16 cellular contexts compared by ENCODE assay signal in genomic region chr2:54740333-54740732, GRCh38. TPM values are rescaled to one million over a fixed set of nuclear protein-coding genes. Genes with fewer than 3 reads are reported as not detected.
DNase-seq lines count a peak whose midpoint lies in the region; TF ChIP-seq lines count a peak whose summit lies in the region.
"Had no signal": no experiment of that assay in that cellular context is flagged by ENCODE, and none has a peak within 500 bp of the region (broad histone marks: within the 10 kb centered on the region; RNA-seq: fewer than 3 reads in every experiment).

No MANE protein-coding gene starts in this region.

- no peak overlapping the region for H4K8ac ChIP-seq in neuronal stem cell (ENCODE audit: low read depth, low read length)

- H3K9me3 ChIP-seq in Karpas-422 (ENCODE audit: low read length), result no peaks in the 10 kb centered on the region
- no peaks in the 10 kb centered on the region for H3K9me3 ChIP-seq in fibroblast of lung (ENCODE audit: control insufficient read depth, insufficient read depth, low read depth, low read length)
- H3K9me3 ChIP-seq in adrenal gland (replicated peaks in 1 of 3), result no peaks in the 10 kb centered on the region
- H3K9me3 ChIP-seq in neuronal stem cell (replicated peaks in 1 of 2; ENCODE audit: control insufficient read depth in 2 of 2, insufficient read depth in 1 of 2, low read depth in 1 of 2, low read length in 2 of 2), result no peaks in the 10 kb centered on the region

- DNase-seq in Karpas-422 (no peak), RPMI7951 (ENCODE audit: low read depth) (peak; percentile 14), fibroblast of lung (ENCODE audit: low read depth in 2 of 2) (peak; percentile 35 to 51), adrenal gland (no peak), neuronal stem cell (ENCODE audit: low spot score) (no peak)
- no peak for DNase-seq in activated naive CD4-positive, alpha-beta T cell (lab: John Stamatoyannopoulos, UW)
- DNase-seq: C1 segment of cervical spinal cord; Calu3; CD4-positive, alpha-beta T cell; DMS 273 treated with DMSO at 0.1 percent for 48 hours; DMS79; EL; H7 had no signal

- H2BK12ac ChIP-seq in neuronal stem cell (ENCODE audit: low read length), result no peak overlapping the region

- TF ChIP-seq CTCF in fibroblast of lung (conservative IDR thresholded peaks at IDR 0.05 in 1 of 2, IDR thresholded peaks at IDR 0.05 in 1 of 2; ENCODE audit: low read depth in 1 of 2, low read length in 2 of 2) (no peak), nephron (IDR thresholded peaks at IDR 0.05; ENCODE audit: unreplicated experiment in 3 of 3) (no peak), adrenal gland (IDR thresholded peaks at IDR 0.05) (no peak)

- peak overlapping the region; percentile 4 to 31 (median 25) for H3K27ac Mint-ChIP-seq in nephron
- H3K27ac Mint-ChIP-seq: B cell; CD4-positive, alpha-beta T cell; GM23338 had no signal

- H3K18ac ChIP-seq in neuronal stem cell (ENCODE audit: low read length), result no peak overlapping the region

- no peak overlapping the region for H3K4ac ChIP-seq in neuronal stem cell (ENCODE audit: low read length)

- H2AK5ac ChIP-seq in neuronal stem cell (ENCODE audit: low read depth, low read length), result no peak overlapping the region

- H2BK5ac ChIP-seq in neuronal stem cell (ENCODE audit: low read length), result no peak overlapping the region

- no peaks in the 10 kb centered on the region for H4K20me1 ChIP-seq in Karpas-422 (ENCODE audit: insufficient read depth, low read depth, low read length)
- no peaks in the 10 kb centered on the region for H4K20me1 ChIP-seq in fibroblast of lung (ENCODE audit: control insufficient read depth, extremely low read depth, insufficient read depth, low read length)

- H3K14ac ChIP-seq in neuronal stem cell (ENCODE audit: low read length), result no peak overlapping the region

- no peak for TF ChIP-seq POLR2A in adrenal gland (IDR thresholded peaks at IDR 0.05)

- no peak overlapping the region for H3K9ac ChIP-seq in Karpas-422 (ENCODE audit: low read length)
- H3K9ac ChIP-seq in fibroblast of lung (ENCODE audit: insufficient read depth, low read length), result no peak overlapping the region
- H3K9ac ChIP-seq in neuronal stem cell (ENCODE audit: low read depth, low read length, poor library complexity), result no peak overlapping the region

- peaks cover 11% of the 10 kb centered on the region for H3K4me1 Mint-ChIP-seq in nephron

- peaks cover 98% of the 10 kb centered on the region for H3K79me2 ChIP-seq in Karpas-422 (ENCODE audit: low read length)
- H3K79me2 ChIP-seq in fibroblast of lung (ENCODE audit: control insufficient read depth, insufficient read depth, low read length), result no peaks in the 10 kb centered on the region

- peak overlapping the region; percentile 19 for H3K4me2 ChIP-seq in Karpas-422 (ENCODE audit: low read depth, low read length, poor library complexity, severe bottlenecking)
- no peak overlapping the region for H3K4me2 ChIP-seq in fibroblast of lung (ENCODE audit: extremely low read depth, insufficient read depth, low read length)
- H3K4me2 ChIP-seq in neuronal stem cell (ENCODE audit: insufficient read depth, low read length, poor library complexity, severe bottlenecking), result no peak overlapping the region
- H3K4me2 ChIP-seq: GM23338 had no signal

- H2BK120ac ChIP-seq in neuronal stem cell (ENCODE audit: low read depth, low read length), result no peak overlapping the region

- H2AFZ ChIP-seq in Karpas-422 (ENCODE audit: low read length), result no peak overlapping the region
- H2AFZ ChIP-seq in fibroblast of lung (ENCODE audit: low read length), result no peak overlapping the region
- no peak overlapping the region for H2AFZ ChIP-seq in neuronal stem cell (ENCODE audit: low read length)
- H2AFZ ChIP-seq: GM23338 had no signal

- H3K79me1 ChIP-seq in neuronal stem cell (ENCODE audit: low read depth, low read length), result no peaks in the 10 kb centered on the region

- H3K4me1 ChIP-seq in Karpas-422 (ENCODE audit: low read length) (peaks cover 80% of the 10 kb centered on the region), fibroblast of lung (ENCODE audit: control insufficient read depth, extremely low read depth, insufficient read depth, low read length) (no peaks in the 10 kb centered on the region), adrenal gland (replicated peaks in 1 of 2) (no peaks in the 10 kb centered on the region), neuronal stem cell (ENCODE audit: control insufficient read depth in 2 of 2, insufficient read depth in 1 of 2, low read depth in 1 of 2, low read length in 2 of 2) (peaks cover 2 to 7% of the 10 kb centered on the region in 2 donors)

- WGBS in adrenal gland, 4 donors, result 62 to 72% (median 65%) methylated on average over 2 of the region's 2 CpGs
- WGBS in neuronal stem cell (ENCODE audit: extremely low coverage in 2 of 2, insufficient read length in 2 of 2, insufficient replicate concordance in 1 of 2), 2 donors, result no CpG with 5 or more reads among the region's 2 CpGs

- H4K91ac ChIP-seq in neuronal stem cell (ENCODE audit: low read depth, low read length, poor library complexity), result no peak overlapping the region

- H3K23ac ChIP-seq in neuronal stem cell (ENCODE audit: low read depth, low read length, poor library complexity), result no peak overlapping the region

- H3K36me3 Mint-ChIP-seq in nephron (ENCODE audit: low read depth), result no peaks in the 10 kb centered on the region

- no peaks in the 10 kb centered on the region for H3K9me3 Mint-ChIP-seq in nephron
- H3K9me3 Mint-ChIP-seq: CD4-positive, alpha-beta T cell; GM23338 had no signal

- intact Hi-C loops in adrenal gland (cut with DNase I), result no loop called here

- 0 out of 2 replicates have a peak, but pooled peaks cover 6% of the 10 kb centered on the region for H3K36me3 ChIP-seq in Karpas-422 (ENCODE audit: insufficient read depth, low read length)
- no peaks in the 10 kb centered on the region for H3K36me3 ChIP-seq in fibroblast of lung (ENCODE audit: control insufficient read depth, insufficient read depth, low read length)
- H3K36me3 ChIP-seq in adrenal gland (replicated peaks in 1 of 2), result no peaks in the 10 kb centered on the region
- no peaks in the 10 kb centered on the region for H3K36me3 ChIP-seq in neuronal stem cell (replicated peaks in 1 of 2; ENCODE audit: control insufficient read depth in 2 of 2, insufficient read depth in 2 of 2, low read length in 2 of 2)

- H2BK15ac ChIP-seq in neuronal stem cell (ENCODE audit: low read length), result no peak overlapping the region

- no peaks in the 10 kb centered on the region for H3K9me2 ChIP-seq in Karpas-422 (replicated peaks; ENCODE audit: insufficient read depth, low read length)

- H3K27ac ChIP-seq in Karpas-422 (ENCODE audit: low read length) (peak overlapping the region; percentile 65), fibroblast of lung (ENCODE audit: insufficient read depth, low read length) (no peak overlapping the region), adrenal gland (no peak overlapping the region), neuronal stem cell (replicated peaks; ENCODE audit: low read length) (no peak overlapping the region)

- H3K4me3 Mint-ChIP-seq in nephron, result no peak overlapping the region
- H3K4me3 Mint-ChIP-seq: B cell; CD4-positive, alpha-beta T cell; GM23338 had no signal

- no peaks in the 10 kb centered on the region for H3K27me3 ChIP-seq in Karpas-422 (ENCODE audit: low read length)
- peaks cover 2% of the 10 kb centered on the region for H3K27me3 ChIP-seq in fibroblast of lung (ENCODE audit: control insufficient read depth, insufficient read depth, low read length)
- H3K27me3 ChIP-seq in adrenal gland, result no peaks in the 10 kb centered on the region
- H3K27me3 ChIP-seq in neuronal stem cell (ENCODE audit: control insufficient read depth in 3 of 3, insufficient read depth in 3 of 3, low read depth in 1 of 3, low read length in 3 of 3), result peaks cover 0 to 27% (median 0%) of the 10 kb centered on the region in 3 experiments

- H3K4me3 ChIP-seq in Karpas-422 (ENCODE audit: low read length), result no peak overlapping the region
- H3K4me3 ChIP-seq in fibroblast of lung (replicated peaks in 1 of 4; ENCODE audit: control extremely low read depth in 1 of 4, insufficient read depth in 1 of 4, low read depth in 3 of 4, low read length in 4 of 4), result no peak overlapping the region
- no peak overlapping the region for H3K4me3 ChIP-seq in adrenal gland
- no peak overlapping the region for H3K4me3 ChIP-seq in neuronal stem cell (ENCODE audit: low read length in 2 of 2)
- H3K4me3 ChIP-seq: GM23338 had no signal

- H3K27me3 Mint-ChIP-seq in nephron (ENCODE audit: low read depth), result peaks cover 8% of the 10 kb centered on the region
- H3K27me3 Mint-ChIP-seq: B cell had no signal

RNA-seq across cellular contexts. Expression of gene EML6, which starts 16.9 kb away (rescaled TPM):
- total RNA-seq in Karpas-422 (2014; rRNA removed; shearing (Covaris generic); ENCODE audit: low replicate concordance), result 133 and 187 TPM in 2 replicates
- total RNA-seq in RPMI7951 (2014; rRNA removed; shearing (Covaris generic)), result 0.72 and 2.1 TPM in 2 replicates
- total RNA-seq in fibroblast of lung, result 0.26 and 1.3 TPM in 2 replicates
- polyA plus RNA-seq in fibroblast of lung, result 0.24 and 0.34 TPM in 2 replicates
- polyA plus RNA-seq in fibroblast of lung (2012), result 0.23 and 0.38 TPM in 2 replicates
- polyA minus RNA-seq in fibroblast of lung (ENCODE audit: low replicate concordance), result not detected in 2 replicates
- total RNA-seq in adrenal gland, result 10 to 100 TPM in 6 of 8 donors, 1 to 10 TPM in 2; 6.5 to 19.3 (median 11.3) TPM
- 10 to 100 TPM in 1 of 3 donors, 1 to 10 TPM in 2; 6.0 to 10.9 (median 6.2) TPM for polyA plus RNA-seq in adrenal gland
- 1.3 TPM for polyA plus RNA-seq in neuronal stem cell (2013, experiment 1 of 2)
- 0.98 TPM for polyA plus RNA-seq in neuronal stem cell (2013, experiment 2 of 2)

Comparison
In these comparisons a context has a peak if more than half of its experiments do, and no peak if none do; other contexts are left out.
1. DNase-seq: peak in RPMI7951 (single experiment) and fibroblast of lung (2 of 2); none in Karpas-422 (single experiment), adrenal gland (0 of 7), activated naive CD4-positive, alpha-beta T cell (0 of 4) and neuronal stem cell (single experiment).